In the genomic region with DNA sequence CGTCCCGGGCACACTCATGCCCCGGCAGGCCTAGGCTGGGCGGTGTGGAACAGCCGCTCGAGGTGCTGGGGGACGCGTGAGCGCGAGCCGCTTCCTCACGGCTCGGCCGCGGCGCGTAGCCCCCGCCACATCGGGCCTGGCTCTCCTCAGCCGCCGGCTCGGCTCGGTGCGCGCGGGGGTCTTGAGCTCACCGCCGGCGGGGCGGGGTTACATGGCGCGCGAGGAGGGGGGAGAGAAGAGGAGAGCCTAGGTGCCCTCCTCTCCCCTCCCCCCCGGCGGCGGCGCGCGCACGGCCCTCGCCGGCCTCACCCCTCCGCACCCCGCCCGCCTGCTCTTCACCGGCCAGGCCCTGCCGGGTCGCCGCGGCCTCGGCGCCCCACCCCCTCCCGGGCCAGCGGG, we compare ENCODE assay signal across 8 cellular contexts. TPM values are rescaled to one million over a fixed set of nuclear protein-coding genes. Genes with fewer than 3 reads are reported as not detected.
DNase-seq lines count a peak whose midpoint lies in the region; ATAC-seq and TF ChIP-seq lines count a peak whose summit lies in the region.

No MANE protein-coding gene starts in this region.

- H3K27me3 Mint-ChIP-seq in T-cell, result no peaks in the 10 kb centered on the region

- in situ Hi-C loops in G401 (cut with HindIII; ENCODE audit: low sequenced_read_pairs), result no loop called here

- peaks cover 16% of the 10 kb centered on the region for H3K36me3 Mint-ChIP-seq in T-cell

- POLR2A ChIA-PET in T-cell (lab: Charles Lee), result interaction anchor here in 1 of 2 donors (0.8 to 1.1 kb wide), 4 partner anchors 16 to 406 kb away, joined by 3 to 14 read pairs (median 4); a partner anchor contains a TSS

- intact Hi-C loops in right cardiac atrium (cut with DNase I), result no loop called here

- under 1% methylated on average over 54 of the region's 54 CpGs for WGBS in right cardiac atrium

- H3K9me3 ChIP-seq in right cardiac atrium (ENCODE audit: control insufficient read depth, low read length), result no peaks in the 10 kb centered on the region

- CTCF ChIA-PET in T-cell (lab: Charles Lee), result interaction anchor here (0.8 to 2.4 kb wide), 11 partner anchors 8 to 299 kb away, joined by 3 to 11 read pairs (median 3); a partner anchor contains a TSS

- DNase-seq in G401 (ENCODE audit: low spot score), result peak; percentile 85
- peak; percentile 49 for DNase-seq in LHCN-M2 (ENCODE audit: low read depth)
- peak in 33 of 34 experiments; percentile 64 to 87 (median 78) for DNase-seq in T-cell
- DNase-seq in amygdala (lab: John Stamatoyannopoulos, UW), result peak in 43 of 56 donors; percentile 22 to 94 (median 80)
- DNase-seq in right cardiac atrium, result peak; percentile 81 to 92 (median 91)
- DNase-seq in retinal pigment epithelial cell (ENCODE audit: low read depth), result no peak
- no peak for DNase-seq in retina

- ATAC-seq in GM21825 (IDR thresholded peaks at IDR 0.05; ENCODE audit: unreplicated experiment) (peak; percentile 48), T-cell (replicated peaks in 1 of 4) (peak; percentile 56 to 62 (median 60)), right cardiac atrium (peak; percentile 89 to 90)

- TF ChIP-seq CTCF in retinal pigment epithelial cell (conservative IDR thresholded peaks at IDR 0.05; ENCODE audit: low read depth, low read length), result no peak

- peaks cover 3 to 11% (median 9%) of the 10 kb centered on the region in 3 donors for H3K9me3 Mint-ChIP-seq in T-cell

- peak overlapping the region; percentile 92 to 96 for H3K27ac Mint-ChIP-seq in T-cell

- H3K4me3 ChIP-seq in right cardiac atrium (ENCODE audit: low read length) (peak overlapping the region; percentile 100), retinal pigment epithelial cell (ENCODE audit: low read length) (peak overlapping the region; percentile 77)

- no peaks in the 10 kb centered on the region for H3K27me3 ChIP-seq in right cardiac atrium (ENCODE audit: control insufficient read depth, insufficient read depth)

- peaks cover 43 to 68% (median 59%) of the 10 kb centered on the region in 3 donors for H3K4me1 Mint-ChIP-seq in T-cell

- H3K4me1 ChIP-seq in right cardiac atrium (ENCODE audit: control insufficient read depth, insufficient read depth, low read length), result no peaks in the 10 kb centered on the region

- H3K4me3 Mint-ChIP-seq in T-cell, result peak overlapping the region; percentile 92 to 95 (median 93)

- peak overlapping the region; percentile 95 for H3K27ac ChIP-seq in right cardiac atrium (ENCODE audit: low read length)

RNA-seq across cellular contexts. Expression of a gene that starts 7.7 kb away (rescaled TPM):
- total RNA-seq in G401 (2014; rRNA removed; shearing (Covaris generic)), result 4.4 and 12.6 TPM in 2 replicates
- total RNA-seq in LHCN-M2 (2014; rRNA removed) (32.3 and 42.4 TPM in 2 replicates), T-cell (10 to 100 TPM; 26.2 to 34.6 (median 29.3) TPM), right cardiac atrium (10 to 100 TPM; 19.7 to 28.1 (median 22.7) TPM)
- polyA plus RNA-seq in LHCN-M2 (2012), result 6.6 TPM
- 9.8 TPM for polyA plus RNA-seq in right cardiac atrium

Comparison
In these comparisons a context has a peak if more than half of its experiments do, and no peak if none do; other contexts are left out.
1. DNase-seq: peak in G401 (single experiment), LHCN-M2 (single experiment), T-cell (33 of 34), amygdala (43 of 56) and right cardiac atrium (3 of 3); none in retinal pigment epithelial cell (single experiment) and retina (single experiment).
2. Peak in every context shown above with its lines, with median percentiles within 50 percentile points of each other: ATAC-seq.